In genomic region chr3:152595975-152596832, GRCh38 we compare ENCODE assay signal across 8 cellular contexts.
A peak's percentile ranks its signal among the peaks of the same experiment; 100 is the strongest.
DNase-seq lines count a peak whose midpoint lies in the region; ATAC-seq, FAIRE-seq and TF ChIP-seq lines count a peak whose summit lies in the region.

No MANE protein-coding gene starts in this region.

- WGBS in testis, 2 donors, result 29% methylated on average over 4 of the region's 4 CpGs

- TF ChIP-seq CTCF in GM10248 (IDR thresholded peaks at IDR 0.05; ENCODE audit: control extremely low read depth, extremely low read depth, low read depth, missing control alignments) (no peak), astrocyte of the spinal cord (IDR thresholded peaks at IDR 0.05; ENCODE audit: low read depth, low read length) (no peak), kidney (IDR thresholded peaks at IDR 0.05; ENCODE audit: borderline replicate concordance, extremely low read depth, insufficient read depth) (no peak), testis (IDR thresholded peaks at IDR 0.05) (no peak)

- FAIRE-seq in kidney (lab: Jason Lieb, UNC), result no peak

- H3K9me3 ChIP-seq in kidney (ENCODE audit: control insufficient read depth in 1 of 2, low read length in 2 of 2) (no peaks in the 10 kb centered on the region), testis (no peaks in the 10 kb centered on the region)

- no peak overlapping the region for H3K9ac ChIP-seq in kidney (ENCODE audit: low read length in 2 of 2)

- CTCF ChIA-PET in GM10248 (lab: Yijun Ruan, JAX), result interaction anchor here (1.0 to 2.4 kb wide), 4 partner anchors 21 to 72 kb away, joined by 3 to 7 read pairs (median 4); no protein-coding TSS in a partner anchor

- peak; percentile 99 for ATAC-seq in GM21786 (IDR thresholded peaks at IDR 0.05; ENCODE audit: unreplicated experiment)

- H3K4me3 ChIP-seq in astrocyte of the spinal cord (ENCODE audit: low read depth, low read length) (peak overlapping the region; percentile 13), kidney (ENCODE audit: low read length in 2 of 2) (peak overlapping the region; percentile 6 to 26), testis (no peak overlapping the region)

- H3K36me3 ChIP-seq in kidney (ENCODE audit: control insufficient read depth in 1 of 2, insufficient read depth in 2 of 2, low read length in 2 of 2), result no peaks in the 10 kb centered on the region
- H3K36me3 ChIP-seq in testis (ENCODE audit: low read depth, missing control alignments), result no peaks in the 10 kb centered on the region

- TF ChIP-seq POLR2A in testis (IDR thresholded peaks at IDR 0.05), result no peak

- POLR2A ChIA-PET in GM10248 (lab: Yijun Ruan, JAX), result no interaction called here

- H3K27me3 ChIP-seq in testis, result no peaks in the 10 kb centered on the region

- DNase-seq in GM10248 (ENCODE audit: extremely low spot score), result peak; percentile 74
- peak; percentile 16 for DNase-seq in HuH-7.5 (ENCODE audit: low spot score)
- DNase-seq in astrocyte of the spinal cord (ENCODE audit: low read depth, low spot score), result peak; percentile 93
- no peak for DNase-seq in kidney
- DNase-seq in testis, result peak; percentile 81
- DNase-seq in NCI-H2227 (lab: John Stamatoyannopoulos, UW; ENCODE audit: unreplicated experiment), result no peak
- no peak for DNase-seq in stimulated activated CD8-positive, alpha-beta memory T cell treated with anti-CD3 and anti-CD28 coated beads, Interleukin-4, amount 100 ng/mL, for 48 hours

- H3K4me1 ChIP-seq in kidney (ENCODE audit: control insufficient read depth in 1 of 2, insufficient read depth in 1 of 2, low read depth in 1 of 2, low read length in 2 of 2) (peaks cover 2 to 4% of the 10 kb centered on the region in 2 donors), testis (peaks cover 26% of the 10 kb centered on the region)

- in situ Hi-C loops in astrocyte of the spinal cord (cut with HindIII; ENCODE audit: low sequenced_read_pairs), result no loop called here

- intact Hi-C loops in kidney (cut with DNase I), result no loop called here
- intact Hi-C loops in testis (cut with DNase I; ENCODE audit: low total_unique reads), result no loop called here

- H3K27ac ChIP-seq in kidney (ENCODE audit: low read depth in 2 of 2, low read length in 2 of 2) (peak overlapping the region in 1 of 2 donors; percentile 67), testis (peak overlapping the region; percentile 71 to 83)

Comparison
In these comparisons a context has a peak if more than half of its experiments do, and no peak if none do; other contexts are left out.
1. DNase-seq: peak in GM10248 (single experiment), HuH-7.5 (single experiment), astrocyte of the spinal cord (single experiment) and testis (single experiment); none in kidney (single experiment), NCI-H2227 (single experiment) and stimulated activated CD8-positive, alpha-beta memory T cell treated with anti-CD3 and anti-CD28 coated beads, Interleukin-4, amount 100 ng/mL, for 48 hours (single experiment).
2. H3K4me3 ChIP-seq: peak in astrocyte of the spinal cord (single experiment) and kidney (2 of 2); none in testis (0 of 2).